17 cellular contexts compared by ENCODE assay signal in the genomic region with DNA sequence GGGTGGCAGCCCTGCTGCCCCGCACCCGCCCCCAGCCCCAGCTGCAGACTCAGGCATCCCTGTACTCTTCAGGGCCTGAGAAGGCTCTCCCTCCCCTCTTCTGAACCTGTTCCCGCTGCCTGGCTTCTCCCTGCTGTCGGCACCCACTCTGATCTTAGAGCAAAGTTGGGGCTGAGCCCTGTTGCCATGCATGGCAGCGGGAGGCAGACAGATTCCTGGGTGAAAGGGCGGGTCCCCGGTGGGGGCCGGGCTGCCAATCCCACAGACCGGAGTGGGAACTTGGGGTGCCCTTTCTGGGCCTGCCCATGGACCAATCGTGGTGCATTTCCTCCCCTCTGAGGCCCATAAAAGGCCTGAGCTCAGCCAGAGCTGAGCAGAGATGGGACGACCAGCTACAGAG.
DNase-seq lines count a peak whose midpoint lies in the region; ATAC-seq and TF ChIP-seq lines count a peak whose summit lies in the region.
"Had no signal": no experiment of that assay in that cellular context is flagged by ENCODE, and none has a peak within 500 bp of the region (broad histone marks: within the 10 kb centered on the region; RNA-seq: fewer than 3 reads in every experiment).

No MANE protein-coding gene starts in this region.

- H3K4me3 ChIP-seq in right cardiac atrium (ENCODE audit: low read length) (no peak overlapping the region), Panc1 (ENCODE audit: low read depth in 2 of 2, low read length in 2 of 2) (no peak overlapping the region)

- no peaks in the 10 kb centered on the region for H3K27me3 ChIP-seq in right cardiac atrium (ENCODE audit: control insufficient read depth, insufficient read depth)
- no peaks in the 10 kb centered on the region for H3K27me3 ChIP-seq in Panc1 (ENCODE audit: control insufficient read depth, insufficient read depth, low read length)
- H3K27me3 ChIP-seq in layer of hippocampus (ENCODE audit: control insufficient read depth, insufficient read depth, low read length) = no peaks in the 10 kb centered on the region

- CTCF ChIA-PET in Panc1 (lab: Charles Lee) = no interaction called here

- in situ Hi-C loops in Panc1 (cut with HindIII; ENCODE audit: low pct_unique_long_range_greater_than_20kb, low sequenced_read_pairs) = no loop called here

- no peaks in the 10 kb centered on the region for H3K36me3 ChIP-seq in Panc1 (ENCODE audit: control insufficient read depth, insufficient read depth, low read length)

- no peaks in the 10 kb centered on the region for H3K4me1 ChIP-seq in right cardiac atrium (ENCODE audit: control insufficient read depth, insufficient read depth, low read length)
- H3K4me1 ChIP-seq in Panc1 (ENCODE audit: control insufficient read depth, insufficient read depth, low read length) = no peaks in the 10 kb centered on the region

- BruUV-seq in Panc1 (replicated peaks; lab: Mats Ljungman, UMichigan) = no TSS peak

- intact Hi-C loops in Right ventricle myocardium inferior (cut with DNase I) = no loop called here
- intact Hi-C loops in right cardiac atrium (cut with DNase I) = no loop called here
- intact Hi-C loops in Panc1 (cut with micrococcal nuclease; ENCODE audit: unreplicated experiment) = no loop called here

- ATAC-seq in Right ventricle myocardium inferior (no peak), right cardiac atrium (no peak), Panc1 (0 out of 2 replicates have a peak, but pooled peaks have one; percentile 38), HG02870 (IDR thresholded peaks at IDR 0.05; ENCODE audit: unreplicated experiment) (no peak)
- ATAC-seq: SK-N-SH treated with all-trans-retinoic acid at 6 μM for 48 hours had no signal

- H3K27ac ChIP-seq in right cardiac atrium (ENCODE audit: low read length) (no peak overlapping the region), Panc1 (ENCODE audit: low read length) (no peak overlapping the region), layer of hippocampus (ENCODE audit: low read depth, low read length) (peak overlapping the region; percentile 69)
- H3K27ac ChIP-seq: HL-60, KMS-11 had no signal

- TF ChIP-seq CTCF in Panc1 (IDR thresholded peaks at IDR 0.05) = no peak

- DNase-seq in Right ventricle myocardium inferior (ENCODE audit: missing footprints) (peak; percentile 9), right cardiac atrium (no peak), Panc1 (ENCODE audit: low read depth, low spot score) (no peak), C1 segment of cervical spinal cord (lab: John Stamatoyannopoulos, UW) (no peak), GM19238 (ENCODE audit: insufficient read length, low spot score) (no peak)
- DNase-seq: CD4-positive, alpha-beta T cell; HCEC 1CT; NCI-H1048; NCI-H1417; NCI-H187 treated with DMSO at 0.1 percent for 48 hours; NCI-H526 treated with DMSO at 0.1 percent for 48 hours; OCI-M1 had no signal

- H3K9me3 ChIP-seq in right cardiac atrium (ENCODE audit: control insufficient read depth, low read length) (no peaks in the 10 kb centered on the region), Panc1 (ENCODE audit: control insufficient read depth, insufficient read depth, low read depth, low read length) (no peaks in the 10 kb centered on the region)

- WGBS in right cardiac atrium = 92% methylated on average over 11 of the region's 11 CpGs

- POLR2A ChIA-PET in Panc1 (lab: Charles Lee) = no interaction called here
